ENCODE assay signal across 20 cellular contexts in genomic region chr15:55795031-55795430, GRCh38. TPM values are rescaled to one million over a fixed set of nuclear protein-coding genes. Genes with fewer than 3 reads are reported as not detected.
"Had no signal": no experiment of that assay in that cellular context is flagged by ENCODE, and none has a peak within 500 bp of the region (broad histone marks: within the 10 kb centered on the region; RNA-seq: fewer than 3 reads in every experiment).

No MANE protein-coding gene starts in this region.

- DNase-seq: effector memory CD4-positive, alpha-beta T cell; foreskin keratinocyte; heart left ventricle; hypothalamus; immature natural killer cell; kidney; kidney glomerular epithelial cell; left colon; left lung; left ventricle myocardium superior; lower lobe of right lung; mammary epithelial cell; mesendoderm; midbrain had no signal

- H2AFZ ChIP-seq: hepatocyte had no signal

- FAIRE-seq: colon, frontal cortex, kidney had no signal

- H3K4me1 ChIP-seq: heart left ventricle had no signal

- H3K79me2 ChIP-seq: hepatocyte had no signal

- H3K36me3 ChIP-seq: esophagus muscularis mucosa, gastroesophageal sphincter, heart left ventricle, left lung, lower lobe of right lung had no signal

- H3K4me2 ChIP-seq: hepatocyte had no signal

- H3K27me3 ChIP-seq: esophagus muscularis mucosa, gastroesophageal sphincter, heart left ventricle, hepatocyte, left lung had no signal

- H3K4me3 ChIP-seq: coronary artery, esophagus muscularis mucosa, gastroesophageal sphincter, heart left ventricle, hepatocyte, left lung, lower lobe of right lung had no signal

- H3K9me3 ChIP-seq: esophagus muscularis mucosa, gastroesophageal sphincter, heart left ventricle, lower lobe of right lung had no signal

- ATAC-seq: foreskin keratinocyte, gastroesophageal sphincter, heart left ventricle, left colon, left lung, left ventricle myocardium superior, lower lobe of right lung had no signal

- H3K27ac ChIP-seq: coronary artery, esophagus muscularis mucosa, foreskin keratinocyte, gastroesophageal sphincter, heart left ventricle, hepatocyte, left lung, lower lobe of right lung had no signal

RNA-seq across cellular contexts. Expression of gene PRTG, which starts 52.1 kb away (rescaled TPM):
- total RNA-seq: foreskin keratinocyte had no signal
- polyA plus RNA-seq: foreskin keratinocyte, immature natural killer cell had no signal
